Comparison of ENCODE assay signal across 22 cellular contexts in the genomic region with DNA sequence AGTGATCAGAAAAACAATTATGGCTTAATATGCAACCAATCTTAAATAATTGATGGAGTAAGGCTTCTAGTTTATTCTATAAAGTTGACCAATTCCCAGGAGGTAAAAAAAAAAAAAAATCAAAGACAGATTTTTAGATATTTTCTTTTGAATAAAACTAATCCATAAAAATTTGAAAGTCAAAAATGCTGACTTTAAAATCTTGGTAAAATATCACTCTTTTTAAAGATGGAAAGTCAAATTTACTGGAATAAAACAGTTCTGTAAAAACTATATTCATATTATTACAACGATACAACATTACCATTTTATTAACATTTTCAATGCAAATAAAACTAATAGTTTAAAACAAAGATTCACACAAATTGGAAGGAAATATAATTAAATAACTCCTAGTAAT.
"Had no signal": no experiment of that assay in that cellular context is flagged by ENCODE, and none has a peak within 500 bp of the region (broad histone marks: within the 10 kb centered on the region; RNA-seq: fewer than 3 reads in every experiment).

No MANE protein-coding gene starts in this region.

- H3K4me2 ChIP-seq: KMS-11, SK-N-SH had no signal

- H3K9me2 ChIP-seq: SK-N-SH had no signal

- H3K9ac ChIP-seq: KMS-11, SK-N-SH had no signal

- DNase-seq: IMR-90, Kasumi-1, MM.1S, NCI-H1092 treated with DMSO at 0.1 percent for 48 hours, NCI-H1436, NCI-H187, NCI-H2029, NCI-H2081 treated with DMSO at 0.1 percent for 48 hours, NCI-H2171, NCI-H226, NCI-H446, NCI-H510A, NCI-H524 treated with DMSO at 0.1 percent for 48 hours, NCI-H69, NCI-H774, SHP77, SK-N-SH, SW 1271 had no signal

- H3K9me3 ChIP-seq: SK-N-SH had no signal

- FAIRE-seq: HTR-8/SVneo had no signal

- H3K27ac ChIP-seq: HL-60, KMS-11, RWPE1 had no signal
